8 cellular contexts compared by ENCODE assay signal in the genomic region with DNA sequence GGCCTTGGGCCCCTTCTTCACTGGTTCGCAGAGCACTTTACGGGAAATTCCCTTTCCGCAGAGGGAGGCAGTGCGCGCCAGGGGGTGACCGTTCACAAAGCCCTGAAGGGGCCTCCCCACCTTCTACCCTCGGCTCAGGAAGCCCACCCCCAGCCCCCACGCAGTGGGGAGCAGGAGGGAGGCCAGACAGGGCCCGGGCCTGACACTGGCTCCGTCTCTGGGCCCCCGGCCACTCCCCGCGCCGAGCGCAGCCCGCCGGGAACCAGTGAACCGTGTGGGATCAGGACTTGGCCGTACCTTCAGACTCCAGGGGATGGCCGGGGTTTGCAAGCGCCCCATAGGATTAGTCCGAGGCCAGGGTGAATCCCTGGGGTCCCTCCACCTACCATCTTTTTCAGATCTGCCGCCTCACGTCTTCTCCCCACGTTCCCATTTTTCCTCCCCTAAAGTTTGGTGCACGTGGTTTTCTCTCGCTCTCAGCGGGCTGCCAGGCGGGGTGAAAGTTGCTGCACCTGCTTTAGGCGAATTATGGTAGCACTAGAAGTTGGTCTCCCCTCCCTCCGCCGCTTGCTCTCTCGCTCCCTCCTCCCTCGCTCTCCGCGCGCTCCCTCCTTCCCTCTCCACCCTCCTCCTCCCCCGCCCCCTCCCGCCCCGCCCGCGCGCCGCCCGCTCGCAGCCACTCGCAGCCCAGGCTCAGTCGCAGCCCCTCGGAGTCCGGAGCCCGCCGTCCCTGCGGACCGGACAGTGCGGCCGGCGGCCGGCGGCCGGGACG. TPM values are rescaled to one million over a fixed set of nuclear protein-coding genes. Genes with fewer than 3 reads are reported as not detected.
DNase-seq lines count a peak whose midpoint lies in the region; ATAC-seq and TF ChIP-seq lines count a peak whose summit lies in the region.

A gene with protein sequence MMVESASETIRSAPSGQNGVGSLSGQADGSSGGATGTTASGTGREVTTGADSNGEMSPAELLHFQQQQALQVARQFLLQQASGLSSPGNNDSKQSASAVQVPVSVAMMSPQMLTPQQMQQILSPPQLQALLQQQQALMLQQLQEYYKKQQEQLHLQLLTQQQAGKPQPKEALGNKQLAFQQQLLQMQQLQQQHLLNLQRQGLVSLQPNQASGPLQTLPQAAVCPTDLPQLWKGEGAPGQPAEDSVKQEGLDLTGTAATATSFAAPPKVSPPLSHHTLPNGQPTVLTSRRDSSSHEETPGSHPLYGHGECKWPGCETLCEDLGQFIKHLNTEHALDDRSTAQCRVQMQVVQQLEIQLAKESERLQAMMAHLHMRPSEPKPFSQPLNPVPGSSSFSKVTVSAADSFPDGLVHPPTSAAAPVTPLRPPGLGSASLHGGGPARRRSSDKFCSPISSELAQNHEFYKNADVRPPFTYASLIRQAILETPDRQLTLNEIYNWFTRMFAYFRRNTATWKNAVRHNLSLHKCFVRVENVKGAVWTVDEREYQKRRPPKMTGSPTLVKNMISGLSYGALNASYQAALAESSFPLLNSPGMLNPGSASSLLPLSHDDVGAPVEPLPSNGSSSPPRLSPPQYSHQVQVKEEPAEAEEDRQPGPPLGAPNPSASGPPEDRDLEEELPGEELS (plus strand): TSS at position 679 of the 772 bp plus-strand sequence. CDS start 19,380 bp downstream, outside the sequence.

- ATAC-seq in GM21619 (IDR thresholded peaks at IDR 0.05; ENCODE audit: unreplicated experiment), result peak; percentile 68

- peaks cover 13% of the 10 kb centered on the region for H3K36me3 Mint-ChIP-seq in activated T-cell treated with anti-CD3 and anti-CD28 coated beads, Interleukin-2, amount 50 U/mL, for 24 hours (ENCODE audit: low read depth)

- H3K27me3 ChIP-seq in PC-9 (ENCODE audit: insufficient read depth, low read depth) (no peaks in the 10 kb centered on the region), esophagus muscularis mucosa (peaks cover 0 to 4% (median 0%) of the 10 kb centered on the region in 4 donors)

- peaks cover 34% of the 10 kb centered on the region for H3K79me2 ChIP-seq in PC-9 (ENCODE audit: low read depth)

- peak within 1 kb of the TSS; percentile 85 for H3K27ac Mint-ChIP-seq in activated T-cell treated with anti-CD3 and anti-CD28 coated beads, Interleukin-2, amount 50 U/mL, for 24 hours

- WGBS in esophagus muscularis mucosa, result under 1% methylated on average over 29 of the region's 61 CpGs

- no peak for TF ChIP-seq EP300 in esophagus muscularis mucosa (IDR thresholded peaks at IDR 0.05)

- H3K9me3 ChIP-seq in PC-9 (ENCODE audit: insufficient read depth, low read depth) (no peaks in the 10 kb centered on the region), esophagus muscularis mucosa (no peaks in the 10 kb centered on the region)

- TF ChIP-seq CTCF in PC-9 (conservative IDR thresholded peaks at IDR 0.05) (no peak), esophagus muscularis mucosa (IDR thresholded peaks at IDR 0.05) (no peak)

- POLR2A ChIA-PET in PC-9 (lab: Charles Lee; ENCODE audit: unreplicated experiment), result interaction anchor here (0.6 kb wide), 1 partner anchor 81 kb away, joined by 3 read pairs; no protein-coding TSS in a partner anchor

- no peaks in the 10 kb centered on the region for H3K9me2 ChIP-seq in PC-9 (ENCODE audit: insufficient read depth)

- peaks cover 14% of the 10 kb centered on the region for H4K20me1 ChIP-seq in PC-9 (ENCODE audit: insufficient read depth)

- H3K9me3 Mint-ChIP-seq in activated T-cell treated with anti-CD3 and anti-CD28 coated beads, Interleukin-2, amount 50 U/mL, for 24 hours, result no peaks in the 10 kb centered on the region

- peaks cover 36% of the 10 kb centered on the region for H3K4me1 Mint-ChIP-seq in activated T-cell treated with anti-CD3 and anti-CD28 coated beads, Interleukin-2, amount 50 U/mL, for 24 hours (ENCODE audit: low read depth)

- peak within 1 kb of the TSS; percentile 81 for H3K4me3 ChIP-seq in Jurkat, Clone E6-1 (ENCODE audit: low read length)
- peak within 1 kb of the TSS; percentile 80 for H3K4me3 ChIP-seq in PC-9
- H3K4me3 ChIP-seq in esophagus muscularis mucosa, result peak within 1 kb of the TSS; percentile 85 to 98 (median 93)

- no peaks in the 10 kb centered on the region for H3K36me3 ChIP-seq in PC-9 (ENCODE audit: low read depth)
- H3K36me3 ChIP-seq in esophagus muscularis mucosa, result peaks cover 0 to 6% (median 1%) of the 10 kb centered on the region in 4 donors

- peak within 1 kb of the TSS; percentile 89 for H3K4me3 Mint-ChIP-seq in activated T-cell treated with anti-CD3 and anti-CD28 coated beads, Interleukin-2, amount 50 U/mL, for 24 hours

- H3K27me3 Mint-ChIP-seq in activated T-cell treated with anti-CD3 and anti-CD28 coated beads, Interleukin-2, amount 50 U/mL, for 24 hours, result peaks cover 14% of the 10 kb centered on the region

- H3K4me1 ChIP-seq in PC-9 (replicated peaks; ENCODE audit: insufficient read depth) (no peaks in the 10 kb centered on the region), esophagus muscularis mucosa (peaks cover 38 to 54% (median 49%) of the 10 kb centered on the region in 4 donors)

- BruUV-seq in PC-9 (replicated peaks; lab: Mats Ljungman, UMichigan), result TSS peak; percentile 39

- no peak for TF ChIP-seq POLR2A in esophagus muscularis mucosa (IDR thresholded peaks at IDR 0.05; ENCODE audit: low read depth)

- DNase-seq in DMS153 treated with DMSO at 0.1 percent for 48 hours (lab: John Stamatoyannopoulos, UW; ENCODE audit: unreplicated experiment) (peak; percentile 91), PC-9 (peak; percentile 74 to 84), esophagus muscularis mucosa (ENCODE audit: extremely low spot score) (peak; percentile 97), myocyte (ENCODE audit: low read depth) (peak; percentile 95)
- peak; percentile 92 for DNase-seq in Jurkat, Clone E6-1 (ENCODE audit: low read depth, low spot score)
- peak; percentile 86 for DNase-seq in activated T-cell treated with anti-CD3 and anti-CD28 coated beads, Interleukin-2, amount 50 U/mL, for 24 hours
- DNase-seq in stimulated activated CD8-positive, alpha-beta memory T cell treated with anti-CD3 and anti-CD28 coated beads, Interleukin-7, amount 100 ng/mL, for 4 hours (ENCODE audit: low read depth in 2 of 2), result peak; percentile 77 to 82

- CTCF ChIA-PET in PC-9 (lab: Charles Lee), result no interaction called here

- intact Hi-C loops in PC-9 (cut with micrococcal nuclease; ENCODE audit: unreplicated experiment) (loop anchor here (2.0 to 5.0 kb wide), 2 partner anchors 36 to 75 kb away; no protein-coding TSS in a partner anchor), esophagus muscularis mucosa (cut with DNase I) (loop anchor here (2.0 to 5.0 kb wide), 2 partner anchors 44 to 121 kb away; no protein-coding TSS in a partner anchor)

- no peaks in the 10 kb centered on the region for H3F3A ChIP-seq in PC-9 (ENCODE audit: insufficient read depth, low read depth)

- H2AFZ ChIP-seq in PC-9, result peak within 1 kb of the TSS; percentile 94

- H3K27ac ChIP-seq in PC-9 (no peak within 1 kb of the TSS), esophagus muscularis mucosa (replicated peaks in 1 of 4) (peak within 1 kb of the TSS; percentile 85 to 92 (median 88))

- peak within 1 kb of the TSS; percentile 96 for H3K4me2 ChIP-seq in PC-9

RNA-seq across cellular contexts. Expression of the gene that starts here (rescaled TPM):
- polyA plus RNA-seq in Jurkat, Clone E6-1 (2012; ENCODE audit: insufficient read depth, insufficient read length), result 18.8 TPM
- total RNA-seq in PC-9 (2021) (26.0 and 29.4 TPM in 2 replicates), esophagus muscularis mucosa (10 to 100 TPM; 10.8 to 30.7 (median 17.7) TPM), myocyte (3.1 and 7.1 TPM in 2 replicates)
- polyA plus RNA-seq in myocyte (2012), result 10.8 TPM
